9 cellular contexts compared by ENCODE assay signal in genomic region chr5:153965102-153965645, GRCh38.
A peak's percentile ranks its signal among the peaks of the same experiment; 100 is the strongest.
DNase-seq lines count a peak whose midpoint lies in the region; ATAC-seq and TF ChIP-seq lines count a peak whose summit lies in the region.
"Had no signal": no experiment of that assay in that cellular context is flagged by ENCODE, and none has a peak within 500 bp of the region (broad histone marks: within the 10 kb centered on the region; RNA-seq: fewer than 3 reads in every experiment).

No MANE protein-coding gene starts in this region.

- no peaks in the 10 kb centered on the region for H3K36me3 ChIP-seq in HEK293 (ENCODE audit: control insufficient read depth in 2 of 2, insufficient read depth in 1 of 2, low read length in 2 of 2)
- H3K36me3 ChIP-seq in lower lobe of right lung: no peaks in the 10 kb centered on the region

- peak; percentile 26 for DNase-seq in activated T-cell treated with anti-CD3 and anti-CD28 coated beads for 48 hours (ENCODE audit: low read depth)
- DNase-seq in activated T-cell treated with anti-CD3 and anti-CD28 coated beads, Interleukin-2, amount 50 U/mL, for 1 hour: no peak
- DNase-seq in NCI-H146 (lab: John Stamatoyannopoulos, UW): peak; percentile 62
- peak; percentile 6 for DNase-seq in T-helper 9 cell
- DNase-seq in ecto neural progenitor cell (ENCODE audit: low spot score): peak; percentile 76
- no peak for DNase-seq in lower lobe of right lung
- DNase-seq in stromal cell of bone marrow (ENCODE audit: low read depth): peak; percentile 40

- CTCF ChIA-PET in HEK293 (lab: Yijun Ruan, JAX): interaction anchor here (0.5 to 3.2 kb wide), 58 partner anchors 9 to 1437 kb away, joined by 3 to 47 read pairs (median 4); no protein-coding TSS in a partner anchor

- ATAC-seq in lower lobe of right lung: peak; percentile 73 to 83

- H3K9me3 ChIP-seq in HEK293 (ENCODE audit: control insufficient read depth, insufficient read depth, low read depth, low read length) (no peaks in the 10 kb centered on the region), lower lobe of right lung (no peaks in the 10 kb centered on the region)

- TF ChIP-seq CTCF in HEK293 (tag by site-specific recombination; IDR thresholded peaks at IDR 0.05) (peak; percentile 83), lower lobe of right lung (IDR thresholded peaks at IDR 0.05) (peak; percentile 81)

- H3K27ac ChIP-seq in HEK293 (ENCODE audit: extremely low read depth, low read depth, low read length) (no peak overlapping the region), lower lobe of right lung (no peak overlapping the region)
- H3K27ac ChIP-seq: skin epidermis had no signal

- H3K4me3 ChIP-seq in HEK293 (ENCODE audit: low read depth, low read length) (no peak overlapping the region), lower lobe of right lung (no peak overlapping the region)
- H3K4me3 ChIP-seq: skin epidermis had no signal

- H3K4me1 ChIP-seq in HEK293 (ENCODE audit: control insufficient read depth, insufficient read depth, low read length) (no peaks in the 10 kb centered on the region), lower lobe of right lung (peaks cover 7% of the 10 kb centered on the region)

- POLR2A ChIA-PET in HEK293 (lab: Yijun Ruan, JAX): interaction anchor here (1.0 kb wide), 1 partner anchor 11 kb away, joined by 3 read pairs; no protein-coding TSS in a partner anchor

- H3K27me3 ChIP-seq in lower lobe of right lung (ENCODE audit: low read depth): no peaks in the 10 kb centered on the region

- intact Hi-C loops in lower lobe of right lung (cut with DNase I): loop anchor here (10.0 kb wide), 1 partner anchor 470 kb away; the partner anchor contains the start of gene GRIA1

TF ChIP-seq in HEK293, 187 proteins besides CTCF, POLR2A, EP300 and RAD21:
- TF ChIP-seq KLF17 (tag by site-specific recombination; IDR thresholded peaks at IDR 0.05) (peak; percentile 44; the same call in 1 of the 2 replicates), ZNF2 (tag by site-specific recombination; IDR thresholded peaks at IDR 0.05) (peak; percentile 85), ATF2 (tag by site-specific recombination; IDR thresholded peaks at IDR 0.05; ENCODE audit: low read depth) (no peak), ZNF221 (tag by site-specific recombination; IDR thresholded peaks at IDR 0.05; ENCODE audit: borderline replicate concordance) (no peak), KLF9 (tag by site-specific recombination; IDR thresholded peaks at IDR 0.05; ENCODE audit: low read depth) (0 out of 2 replicates have a peak, but pooled peaks have one; percentile 17), ZNF660 (tag by site-specific recombination; IDR thresholded peaks at IDR 0.05) (0 out of 2 replicates have a peak, but pooled peaks have one; percentile 24), ZNF549 (tag by site-specific recombination; IDR thresholded peaks at IDR 0.05) (no peak), ZNF654 (tag by site-specific recombination; IDR thresholded peaks at IDR 0.05; ENCODE audit: low read depth) (peak; percentile 97), WT1 (tag by site-specific recombination; IDR thresholded peaks at IDR 0.05) (peak; percentile 49; the same call in 1 of the 2 replicates)

Comparison
In these comparisons a context has a peak if more than half of its experiments do, and no peak if none do; other contexts are left out.
1. DNase-seq: peak in activated T-cell treated with anti-CD3 and anti-CD28 coated beads for 48 hours (single experiment), NCI-H146 (single experiment), T-helper 9 cell (single experiment), ecto neural progenitor cell (single experiment) and stromal cell of bone marrow (single experiment); none in activated T-cell treated with anti-CD3 and anti-CD28 coated beads, Interleukin-2, amount 50 U/mL, for 1 hour (single experiment) and lower lobe of right lung (single experiment).